In genomic region chr22:46858181-46858771, GRCh38 we compare ENCODE assay signal across 12 cellular contexts.
DNase-seq lines count a peak whose midpoint lies in the region; ATAC-seq and TF ChIP-seq lines count a peak whose summit lies in the region.
"Had no signal": no experiment of that assay in that cellular context is flagged by ENCODE, and none has a peak within 500 bp of the region (broad histone marks: within the 10 kb centered on the region; RNA-seq: fewer than 3 reads in every experiment).

No MANE protein-coding gene starts in this region.

- H3K27ac Mint-ChIP-seq in GM23338 (0 out of 2 replicates have a peak overlapping the region, but pooled peaks have one; percentile 23), chondrocyte (ENCODE audit: unreplicated experiment) (peak overlapping the region; percentile 88)
- no peak overlapping the region for H3K27ac Mint-ChIP-seq in activated T-cell treated with anti-CD3 and anti-CD28 coated beads, Interleukin-2, amount 50 U/mL, for 72 hours
- H3K27ac Mint-ChIP-seq: B cell; CD8-positive, alpha-beta T cell had no signal

- H3K4me1 ChIP-seq in GM23338 (ENCODE audit: insufficient read depth) (no peaks in the 10 kb centered on the region), gastrocnemius medialis (peaks cover 7 to 14% of the 10 kb centered on the region in 2 donors)

- peaks cover 24% of the 10 kb centered on the region for H3K4me1 Mint-ChIP-seq in GM23338
- peaks cover 14% of the 10 kb centered on the region for H3K4me1 Mint-ChIP-seq in chondrocyte (ENCODE audit: low read depth)
- H3K4me1 Mint-ChIP-seq in activated T-cell treated with anti-CD3 and anti-CD28 coated beads, Interleukin-2, amount 50 U/mL, for 72 hours (ENCODE audit: low read depth), result peaks cover 7% of the 10 kb centered on the region

- ATAC-seq in GM23338, result no peak
- ATAC-seq in gastrocnemius medialis, result peak; percentile 79 to 85
- no peak for ATAC-seq in activated T-cell treated with anti-CD3 and anti-CD28 coated beads, Interleukin-2, amount 50 U/mL, for 72 hours (replicated peaks in 1 of 2)
- ATAC-seq in HG03469 (IDR thresholded peaks at IDR 0.05; ENCODE audit: unreplicated experiment), result no peak
- ATAC-seq: CD8-positive, alpha-beta T cell had no signal

- H4K20me1 ChIP-seq in GM23338 (replicated peaks; ENCODE audit: insufficient read depth), result no peaks in the 10 kb centered on the region

- TF ChIP-seq POLR2A in gastrocnemius medialis (IDR thresholded peaks at IDR 0.05), result no peak

- DNase-seq in GM23338 (ENCODE audit: low spot score) (no peak), chondrocyte (ENCODE audit: low spot score) (no peak), gastrocnemius medialis (no peak), SW480 (ENCODE audit: low spot score) (no peak)
- no peak for DNase-seq in activated T-cell treated with anti-CD3 and anti-CD28 coated beads, Interleukin-2, amount 50 U/mL, for 72 hours
- DNase-seq: Calu3, DMS79 treated with DMSO at 0.1 percent for 48 hours, GM23248 had no signal

- H3K4me3 ChIP-seq in GM23338 (no peak overlapping the region), gastrocnemius medialis (no peak overlapping the region)
- H3K4me3 ChIP-seq: BLaER1 treated with 17β-estradiol and CSF1 and Interleukin-3, amounts not matched to agents 10 nM and 100 nM; GM23248 had no signal

- H3K27ac ChIP-seq in GM23338 (ENCODE audit: low read depth) (no peak overlapping the region), gastrocnemius medialis (no peak overlapping the region)
- H3K27ac ChIP-seq: BLaER1 treated with 17β-estradiol and CSF1 and Interleukin-3, amounts not matched to agents 10 nM and 100 nM; GM23248 had no signal

- H3K27me3 Mint-ChIP-seq in GM23338 (ENCODE audit: insufficient read depth, low read depth, poor library complexity) (peaks cover 15% of the 10 kb centered on the region), chondrocyte (ENCODE audit: low read depth) (no peaks in the 10 kb centered on the region)
- H3K27me3 Mint-ChIP-seq in activated T-cell treated with anti-CD3 and anti-CD28 coated beads, Interleukin-2, amount 50 U/mL, for 72 hours (ENCODE audit: low read depth), result no peaks in the 10 kb centered on the region
- H3K27me3 Mint-ChIP-seq: B cell had no signal

- H3K4me3 Mint-ChIP-seq in GM23338 (no peak overlapping the region), chondrocyte (ENCODE audit: unreplicated experiment) (no peak overlapping the region)
- H3K4me3 Mint-ChIP-seq in activated T-cell treated with anti-CD3 and anti-CD28 coated beads, Interleukin-2, amount 50 U/mL, for 72 hours, result no peak overlapping the region
- H3K4me3 Mint-ChIP-seq: B cell; CD8-positive, alpha-beta T cell had no signal

- intact Hi-C loops in gastrocnemius medialis (cut with DNase I; ENCODE audit: low total_unique reads), result no loop called here

- no peak overlapping the region for H3K4me2 ChIP-seq in GM23338
- H3K4me2 ChIP-seq: BLaER1 treated with 17β-estradiol and CSF1 and Interleukin-3, amounts not matched to agents 10 nM and 100 nM had no signal

- peaks cover 2% of the 10 kb centered on the region; the same call in 2 of the 3 replicates for H3K36me3 Mint-ChIP-seq in GM23338 (ENCODE audit: low read depth)
- peaks cover 1% of the 10 kb centered on the region for H3K36me3 Mint-ChIP-seq in chondrocyte (ENCODE audit: low read depth)
- peaks cover 0 to 1% of the 10 kb centered on the region in 2 donors for H3K36me3 Mint-ChIP-seq in activated T-cell treated with anti-CD3 and anti-CD28 coated beads, Interleukin-2, amount 50 U/mL, for 72 hours (ENCODE audit: insufficient read depth in 2 of 2)

- H3K36me3 ChIP-seq in GM23338 (ENCODE audit: insufficient read depth), result no peaks in the 10 kb centered on the region
- no peaks in the 10 kb centered on the region for H3K36me3 ChIP-seq in gastrocnemius medialis

- H3K27me3 ChIP-seq in GM23338 (ENCODE audit: insufficient read depth) (no peaks in the 10 kb centered on the region), gastrocnemius medialis (no peaks in the 10 kb centered on the region)
- H3K27me3 ChIP-seq: BLaER1 treated with 17β-estradiol and CSF1 and Interleukin-3, amounts not matched to agents 10 nM and 100 nM had no signal

- H3K9me2 ChIP-seq in GM23338 (ENCODE audit: insufficient read depth), result no peaks in the 10 kb centered on the region

- no peaks in the 10 kb centered on the region for H3K9me3 ChIP-seq in gastrocnemius medialis

- no peak overlapping the region for H2AFZ ChIP-seq in GM23338
- H2AFZ ChIP-seq: GM23248 had no signal

- TF ChIP-seq CTCF in GM23338 (conservative IDR thresholded peaks at IDR 0.05; ENCODE audit: low read depth in 2 of 2), result no peak
- TF ChIP-seq CTCF in chondrocyte (IDR thresholded peaks at IDR 0.05), result no peak
- no peak for TF ChIP-seq CTCF in gastrocnemius medialis (IDR thresholded peaks at IDR 0.05 in 4 of 5, conservative IDR thresholded peaks at IDR 0.05 in 1 of 5)

- H3K9me3 Mint-ChIP-seq in GM23338 (no peaks in the 10 kb centered on the region; the same call in 2 of the 3 replicates), chondrocyte (ENCODE audit: low read depth) (no peaks in the 10 kb centered on the region)
- H3K9me3 Mint-ChIP-seq in activated T-cell treated with anti-CD3 and anti-CD28 coated beads, Interleukin-2, amount 50 U/mL, for 72 hours, result no peaks in the 10 kb centered on the region
- H3K9me3 Mint-ChIP-seq: CD8-positive, alpha-beta T cell had no signal

- no peaks in the 10 kb centered on the region for H3F3A ChIP-seq in GM23338 (replicated peaks; ENCODE audit: low read depth)

- H3K79me2 ChIP-seq in GM23338 (replicated peaks; ENCODE audit: insufficient read depth), result peaks cover 7% of the 10 kb centered on the region

- in situ Hi-C loops in gastrocnemius medialis (cut with MboI; ENCODE audit: low sequenced_read_pairs in 4 of 4), result no loop called here

TF ChIP-seq in GM23338, 12 proteins besides CTCF, POLR2A, EP300 and RAD21:
- no peak for TF ChIP-seq EZH2 (IDR thresholded peaks at IDR 0.05; ENCODE audit: low read depth, unreplicated experiment)
- no peak for TF ChIP-seq CREB1 (CRISPR knock-in tag; IDR thresholded peaks at IDR 0.05; ENCODE audit: low read depth)
- TF ChIP-seq JUNB (IDR thresholded peaks at IDR 0.05; ENCODE audit: unreplicated experiment), result no peak
- TF ChIP-seq, protein P1, sequence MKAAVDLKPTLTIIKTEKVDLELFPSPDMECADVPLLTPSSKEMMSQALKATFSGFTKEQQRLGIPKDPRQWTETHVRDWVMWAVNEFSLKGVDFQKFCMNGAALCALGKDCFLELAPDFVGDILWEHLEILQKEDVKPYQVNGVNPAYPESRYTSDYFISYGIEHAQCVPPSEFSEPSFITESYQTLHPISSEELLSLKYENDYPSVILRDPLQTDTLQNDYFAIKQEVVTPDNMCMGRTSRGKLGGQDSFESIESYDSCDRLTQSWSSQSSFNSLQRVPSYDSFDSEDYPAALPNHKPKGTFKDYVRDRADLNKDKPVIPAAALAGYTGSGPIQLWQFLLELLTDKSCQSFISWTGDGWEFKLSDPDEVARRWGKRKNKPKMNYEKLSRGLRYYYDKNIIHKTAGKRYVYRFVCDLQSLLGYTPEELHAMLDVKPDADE (IDR thresholded peaks at IDR 0.05), result no peak

Comparison
In these comparisons a context has a peak if more than half of its experiments do, and no peak if none do; other contexts are left out.
1. ATAC-seq: peak in gastrocnemius medialis (2 of 2); none in GM23338 (single experiment), activated T-cell treated with anti-CD3 and anti-CD28 coated beads, Interleukin-2, amount 50 U/mL, for 72 hours (0 of 2) and HG03469 (single experiment).